Comparison of ENCODE assay signal across 11 cellular contexts in the genomic region with DNA sequence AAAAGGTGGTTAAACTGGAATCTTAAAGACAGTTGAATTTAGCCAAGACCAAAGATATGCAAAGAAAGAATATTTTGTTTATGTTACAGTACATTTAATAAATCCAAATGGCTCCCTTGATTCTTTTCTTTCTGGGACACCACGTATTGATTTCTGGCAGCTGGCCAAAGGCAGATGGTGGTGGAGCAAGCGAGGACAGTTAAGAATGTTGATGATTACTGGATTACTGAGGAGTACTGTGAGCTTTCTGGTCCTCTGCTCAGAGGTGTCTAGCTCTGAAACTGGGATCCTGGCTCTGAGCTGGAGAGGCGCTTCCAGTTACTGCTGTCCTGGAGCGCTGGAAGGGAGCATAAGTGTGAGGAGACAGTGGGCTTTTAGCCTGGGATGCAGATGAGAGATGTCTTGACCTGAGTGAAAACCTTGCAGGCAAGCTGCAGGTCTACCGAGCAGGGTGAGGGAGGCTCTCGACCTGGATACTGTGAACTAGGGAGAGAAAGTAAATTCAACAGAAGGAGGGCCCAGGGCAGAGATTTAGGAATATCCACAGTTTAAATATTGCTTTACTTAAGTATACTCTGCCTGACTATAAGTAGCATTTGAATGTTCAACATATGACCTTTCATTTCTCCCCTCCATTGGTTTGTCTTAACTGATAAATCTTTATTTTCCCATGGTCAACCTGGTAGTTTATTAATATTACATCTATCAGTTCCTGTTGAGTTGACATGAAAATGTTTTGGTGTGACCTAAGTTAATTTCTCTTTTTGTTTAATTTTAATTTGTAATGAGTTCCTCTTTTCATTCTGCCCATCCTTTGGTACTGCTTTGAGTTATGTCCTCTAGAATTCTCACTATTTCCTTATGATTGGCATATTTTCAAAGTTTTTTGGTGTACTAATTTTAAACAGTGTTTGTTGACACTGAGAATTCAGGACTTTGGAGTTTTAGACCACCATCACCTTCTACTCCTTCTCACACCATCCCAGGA. TPM values are rescaled to one million over a fixed set of nuclear protein-coding genes. Genes with fewer than 3 reads are reported as not detected.
DNase-seq lines count a peak whose midpoint lies in the region; ATAC-seq lines count a peak whose summit lies in the region.
"Had no signal": no experiment of that assay in that cellular context is flagged by ENCODE, and none has a peak within 500 bp of the region (broad histone marks: within the 10 kb centered on the region; RNA-seq: fewer than 3 reads in every experiment).

No MANE protein-coding gene starts in this region.

- no peaks in the 10 kb centered on the region for H3K9me3 Mint-ChIP-seq in memory B cell
- H3K9me3 Mint-ChIP-seq: activated T-helper 17 cell treated with anti-CD3 and anti-CD28 coated beads, Interleukin-2, amount 50 U/mL, for 72 hours had no signal

- H3K4me1 Mint-ChIP-seq in memory B cell = peaks cover 65% of the 10 kb centered on the region
- H3K4me1 Mint-ChIP-seq: activated T-helper 17 cell treated with anti-CD3 and anti-CD28 coated beads, Interleukin-2, amount 50 U/mL, for 72 hours had no signal

- H3K27ac Mint-ChIP-seq in memory B cell = peak overlapping the region; percentile 99
- H3K27ac Mint-ChIP-seq: activated T-helper 17 cell treated with anti-CD3 and anti-CD28 coated beads, Interleukin-2, amount 50 U/mL, for 72 hours had no signal

- ATAC-seq in memory B cell (ENCODE audit: low read depth) (no peak), GM19467 (IDR thresholded peaks at IDR 0.05; ENCODE audit: unreplicated experiment) (no peak)
- ATAC-seq: activated T-helper 17 cell treated with anti-CD3 and anti-CD28 coated beads, Interleukin-2, amount 50 U/mL, for 72 hours had no signal

- DNase-seq in DMS 273 treated with DMSO at 0.1 percent for 48 hours (lab: John Stamatoyannopoulos, UW) = peak; percentile 79
- DNase-seq in NCI-H1092 (lab: John Stamatoyannopoulos, UW) = peak; percentile 85
- peak; percentile 95 for DNase-seq in NCI-H82 (lab: John Stamatoyannopoulos, UW)
- DNase-seq in memory B cell (ENCODE audit: low spot score in 2 of 2) = no peak
- DNase-seq in cardiac septum (ENCODE audit: low spot score) = no peak
- no peak for DNase-seq in activated CD4-positive, alpha-beta T cell treated with anti-CD3 and anti-CD28 coated beads, Interleukin-2, amount 50 U/mL, for 1 hour
- no peak for DNase-seq in SIG-M5 (lab: John Stamatoyannopoulos, UW)
- DNase-seq: stimulated activated naive CD4-positive, alpha-beta T cell treated with Interleukin-2 at 50 U/mL for 16 hours had no signal

- intact Hi-C loops in cardiac septum (cut with DNase I) = no loop called here

- H3K36me3 Mint-ChIP-seq in memory B cell = peaks cover 7% of the 10 kb centered on the region

- no peaks in the 10 kb centered on the region for H3K27me3 Mint-ChIP-seq in memory B cell

- peak overlapping the region; percentile 81 for H3K4me3 Mint-ChIP-seq in memory B cell
- H3K4me3 Mint-ChIP-seq: activated T-helper 17 cell treated with anti-CD3 and anti-CD28 coated beads, Interleukin-2, amount 50 U/mL, for 72 hours had no signal

RNA-seq across cellular contexts. Expression of a gene that starts 3.7 kb away (rescaled TPM):
- 4.7 TPM for total RNA-seq in cardiac septum
- total RNA-seq: cardiac muscle cell had no signal

Comparison
In these comparisons a context has a peak if more than half of its experiments do, and no peak if none do; other contexts are left out.
1. DNase-seq: peak in DMS 273 treated with DMSO at 0.1 percent for 48 hours (single experiment), NCI-H1092 (single experiment) and NCI-H82 (single experiment); none in memory B cell (0 of 2), cardiac septum (single experiment), activated CD4-positive, alpha-beta T cell treated with anti-CD3 and anti-CD28 coated beads, Interleukin-2, amount 50 U/mL, for 1 hour (single experiment) and SIG-M5 (single experiment).